20 cellular contexts compared by ENCODE assay signal in genomic region chr14:39739796-39740195, GRCh38.
A peak's percentile ranks its signal among the peaks of the same experiment; 100 is the strongest.
DNase-seq lines count a peak whose midpoint lies in the region; ATAC-seq and TF ChIP-seq lines count a peak whose summit lies in the region.
"Had no signal": no experiment of that assay in that cellular context is flagged by ENCODE, and none has a peak within 500 bp of the region (broad histone marks: within the 10 kb centered on the region; RNA-seq: fewer than 3 reads in every experiment).

No MANE protein-coding gene starts in this region.

- H3K9me3 Mint-ChIP-seq in activated T-helper 2 cell treated with anti-CD3 and anti-CD28 coated beads, Interferon-gamma antibody, Interleukin-2, Interleukin-4, amounts not matched to agents 10 μg/mL and 5 μg/mL and 100 μg/mL, durations not matched to agents 14 hours and 24 hours and 36 hours, result peaks cover 8% of the 10 kb centered on the region
- H3K9me3 Mint-ChIP-seq: T-helper 2 cell treated with Interferon-gamma antibody and Interleukin-4, amounts not matched to agents 5 μg/mL and 100 μg/mL, for 36 hours had no signal

- no peak overlapping the region for H3K23ac ChIP-seq in neuronal stem cell (ENCODE audit: low read depth, low read length, poor library complexity)

- TF ChIP-seq CTCF in tibial artery (IDR thresholded peaks at IDR 0.05), result no peak

- H3K36me3 ChIP-seq in neuronal stem cell (replicated peaks in 1 of 2; ENCODE audit: control insufficient read depth in 2 of 2, insufficient read depth in 2 of 2, low read length in 2 of 2), result no peaks in the 10 kb centered on the region
- no peaks in the 10 kb centered on the region for H3K36me3 ChIP-seq in tibial artery
- H3K36me3 ChIP-seq: breast epithelium had no signal

- no peak overlapping the region for H3K4me2 ChIP-seq in neuronal stem cell (ENCODE audit: insufficient read depth, low read length, poor library complexity, severe bottlenecking)

- H3K4me1 ChIP-seq in neuronal stem cell (ENCODE audit: control insufficient read depth in 2 of 2, insufficient read depth in 1 of 2, low read depth in 1 of 2, low read length in 2 of 2) (no peaks in the 10 kb centered on the region), tibial artery (peaks cover 0 to 16% (median 11%) of the 10 kb centered on the region in 4 donors)
- H3K4me1 ChIP-seq: breast epithelium had no signal

- no peak overlapping the region for H4K91ac ChIP-seq in neuronal stem cell (ENCODE audit: low read depth, low read length, poor library complexity)

- peak overlapping the region; percentile 6 for H3K14ac ChIP-seq in neuronal stem cell (ENCODE audit: low read length)

- no peaks in the 10 kb centered on the region for H3K4me1 Mint-ChIP-seq in activated T-helper 2 cell treated with anti-CD3 and anti-CD28 coated beads, Interferon-gamma antibody, Interleukin-2, Interleukin-4, amounts not matched to agents 10 μg/mL and 5 μg/mL and 100 μg/mL, durations not matched to agents 14 hours and 24 hours and 36 hours (ENCODE audit: low read depth)
- H3K4me1 Mint-ChIP-seq: immature natural killer cell; naive thymus-derived CD4-positive, alpha-beta T cell had no signal

- intact Hi-C loops in left ventricle myocardium superior (cut with micrococcal nuclease) (no loop called here), tibial artery (cut with DNase I; ENCODE audit: low total_unique reads) (no loop called here)
- intact Hi-C loops in activated T-helper 2 cell treated with anti-CD3 and anti-CD28 coated beads, Interferon-gamma antibody, Interleukin-2, Interleukin-4, amounts not matched to agents 10 μg/mL and 5 μg/mL and 100 μg/mL, durations not matched to agents 14 hours and 24 hours and 36 hours (cut with micrococcal nuclease), result no loop called here

- H3K4me3 ChIP-seq in neuronal stem cell (ENCODE audit: low read length in 2 of 2), result no peak overlapping the region
- no peak overlapping the region for H3K4me3 ChIP-seq in tibial artery
- H3K4me3 ChIP-seq: breast epithelium had no signal

- H4K8ac ChIP-seq in neuronal stem cell (ENCODE audit: low read depth, low read length), result no peak overlapping the region

- WGBS in neuronal stem cell (ENCODE audit: extremely low coverage in 2 of 2, insufficient read length in 2 of 2, insufficient replicate concordance in 1 of 2), 2 donors, result no CpG with 5 or more reads among the region's 2 CpGs

- H3K27me3 ChIP-seq in neuronal stem cell (ENCODE audit: control insufficient read depth in 3 of 3, insufficient read depth in 3 of 3, low read depth in 1 of 3, low read length in 3 of 3), result no peaks in the 10 kb centered on the region
- no peaks in the 10 kb centered on the region for H3K27me3 ChIP-seq in tibial artery
- H3K27me3 ChIP-seq: breast epithelium had no signal

- no peaks in the 10 kb centered on the region for H3K36me3 Mint-ChIP-seq in activated T-helper 2 cell treated with anti-CD3 and anti-CD28 coated beads, Interferon-gamma antibody, Interleukin-2, Interleukin-4, amounts not matched to agents 10 μg/mL and 5 μg/mL and 100 μg/mL, durations not matched to agents 14 hours and 24 hours and 36 hours (ENCODE audit: low read depth)
- H3K36me3 Mint-ChIP-seq: immature natural killer cell had no signal

- peak overlapping the region; percentile 44 for H3K18ac ChIP-seq in neuronal stem cell (ENCODE audit: low read length)

- H2BK5ac ChIP-seq in neuronal stem cell (ENCODE audit: low read length), result peak overlapping the region; percentile 75

- H3K4ac ChIP-seq in neuronal stem cell (ENCODE audit: low read length), result no peak overlapping the region

- H3K27ac ChIP-seq in neuronal stem cell (replicated peaks; ENCODE audit: low read length) (no peak overlapping the region), tibial artery (peak overlapping the region; percentile 3 to 35)
- H3K27ac ChIP-seq: breast epithelium had no signal

- H2BK120ac ChIP-seq in neuronal stem cell (ENCODE audit: low read depth, low read length), result no peak overlapping the region

- H2BK12ac ChIP-seq in neuronal stem cell (ENCODE audit: low read length), result no peak overlapping the region

- no peaks in the 10 kb centered on the region for H3K27me3 Mint-ChIP-seq in activated T-helper 2 cell treated with anti-CD3 and anti-CD28 coated beads, Interferon-gamma antibody, Interleukin-2, Interleukin-4, amounts not matched to agents 10 μg/mL and 5 μg/mL and 100 μg/mL, durations not matched to agents 14 hours and 24 hours and 36 hours (ENCODE audit: low read depth)
- H3K27me3 Mint-ChIP-seq: naive thymus-derived CD4-positive, alpha-beta T cell had no signal

- no peak overlapping the region for H2BK15ac ChIP-seq in neuronal stem cell (ENCODE audit: low read length)

- H3K4me3 Mint-ChIP-seq in activated T-helper 2 cell treated with anti-CD3 and anti-CD28 coated beads, Interferon-gamma antibody, Interleukin-2, Interleukin-4, amounts not matched to agents 10 μg/mL and 5 μg/mL and 100 μg/mL, durations not matched to agents 14 hours and 24 hours and 36 hours (ENCODE audit: low read depth), result no peak overlapping the region
- H3K4me3 Mint-ChIP-seq: immature natural killer cell; naive thymus-derived CD4-positive, alpha-beta T cell; T-helper 2 cell treated with Interferon-gamma antibody and Interleukin-4, amounts not matched to agents 5 μg/mL and 100 μg/mL, for 36 hours had no signal

- no peaks in the 10 kb centered on the region for H3K79me1 ChIP-seq in neuronal stem cell (ENCODE audit: low read depth, low read length)

- H3K27ac Mint-ChIP-seq in activated T-helper 2 cell treated with anti-CD3 and anti-CD28 coated beads, Interferon-gamma antibody, Interleukin-2, Interleukin-4, amounts not matched to agents 10 μg/mL and 5 μg/mL and 100 μg/mL, durations not matched to agents 14 hours and 24 hours and 36 hours, result no peak overlapping the region
- H3K27ac Mint-ChIP-seq: immature natural killer cell; T-helper 2 cell treated with Interferon-gamma antibody and Interleukin-4, amounts not matched to agents 5 μg/mL and 100 μg/mL, for 36 hours had no signal

- H3K9ac ChIP-seq in neuronal stem cell (ENCODE audit: low read depth, low read length, poor library complexity), result no peak overlapping the region

- ATAC-seq in left ventricle myocardium superior (peak; percentile 79), HG02852 (IDR thresholded peaks at IDR 0.05; ENCODE audit: unreplicated experiment) (no peak)
- ATAC-seq: naive thymus-derived CD4-positive, alpha-beta T cell had no signal

- H3K9me3 ChIP-seq in neuronal stem cell (replicated peaks in 1 of 2; ENCODE audit: control insufficient read depth in 2 of 2, insufficient read depth in 1 of 2, low read depth in 1 of 2, low read length in 2 of 2), result no peaks in the 10 kb centered on the region
- H3K9me3 ChIP-seq in tibial artery, result no peaks in the 10 kb centered on the region

- no peak overlapping the region for H2AK5ac ChIP-seq in neuronal stem cell (ENCODE audit: low read depth, low read length)

- H2AFZ ChIP-seq in neuronal stem cell (ENCODE audit: low read length), result no peak overlapping the region

- peak in 35 of 56 donors; percentile 1 to 75 (median 28) for DNase-seq in amygdala (lab: John Stamatoyannopoulos, UW)
- peak; percentile 44 for DNase-seq in left ventricle myocardium superior
- no peak for DNase-seq in neuronal stem cell (ENCODE audit: low spot score)
- DNase-seq in tibial artery, result peak; percentile 34 to 82
- DNase-seq in HuH-7 (ENCODE audit: low spot score), result no peak
- DNase-seq in activated T-helper 2 cell treated with anti-CD3 and anti-CD28 coated beads, Interferon-gamma antibody, Interleukin-2, Interleukin-4, amounts not matched to agents 10 μg/mL and 5 μg/mL and 100 μg/mL, durations not matched to agents 14 hours and 24 hours and 36 hours (ENCODE audit: low spot score), result no peak
- DNase-seq: ACHN; activated CD4-positive, alpha-beta T cell treated with anti-CD3 and anti-CD28 coated beads, Interleukin-2, amount 50 U/mL, for 48 hours; activated CD4-positive, CD25-positive, alpha-beta regulatory T cell treated with anti-CD3 and anti-CD28 coated beads, Interleukin-2, amount 50 U/mL, for 72 hours; activated naive CD4-positive, alpha-beta T cell treated with Interleukin-2 at 50 U/mL for 16 hours; immature natural killer cell; IMR-90; naive thymus-derived CD4-positive, alpha-beta T cell; NCI-H82; retina; small intestine; stimulated activated naive CD4-positive, alpha-beta T cell treated with Interleukin-2 at 50 U/mL for 16 hours had no signal

Comparison
In these comparisons a context has a peak if more than half of its experiments do, and no peak if none do; other contexts are left out.
1. DNase-seq: peak in amygdala (35 of 56), left ventricle myocardium superior (single experiment) and tibial artery (2 of 2); none in neuronal stem cell (single experiment), HuH-7 (single experiment) and activated T-helper 2 cell treated with anti-CD3 and anti-CD28 coated beads, Interferon-gamma antibody, Interleukin-2, Interleukin-4, amounts not matched to agents 10 μg/mL and 5 μg/mL and 100 μg/mL, durations not matched to agents 14 hours and 24 hours and 36 hours (single experiment).